19 cellular contexts compared by ENCODE assay signal in genomic region chrX:100802843-100803242, GRCh38. TPM values are rescaled to one million over a fixed set of nuclear protein-coding genes. Genes with fewer than 3 reads are reported as not detected.
A peak's percentile ranks its signal among the peaks of the same experiment; 100 is the strongest.
DNase-seq lines count a peak whose midpoint lies in the region; ATAC-seq, FAIRE-seq and TF ChIP-seq lines count a peak whose summit lies in the region.
"Had no signal": no experiment of that assay in that cellular context is flagged by ENCODE, and none has a peak within 500 bp of the region (broad histone marks: within the 10 kb centered on the region; RNA-seq: fewer than 3 reads in every experiment).

No MANE protein-coding gene starts in this region.

- H3K4me3 Mint-ChIP-seq in stimulated activated naive B cell treated with anti-CD40 and anti-IgM and Interleukin-4, amounts not matched to agents 10 μg/mL and 1 μg/mL and 100 μg/mL, for 72 hours: no peak overlapping the region
- H3K4me3 Mint-ChIP-seq: CD4-positive, alpha-beta T cell; HFFc6 had no signal

- H3K27me3 ChIP-seq in bronchial epithelial cell (ENCODE audit: control insufficient read depth, insufficient read depth, low read length): no peaks in the 10 kb centered on the region
- no peaks in the 10 kb centered on the region for H3K27me3 ChIP-seq in upper lobe of right lung

- H3K4me3 ChIP-seq in bronchial epithelial cell (ENCODE audit: low read depth, low read length): no peak overlapping the region
- no peak overlapping the region for H3K4me3 ChIP-seq in mucosa of descending colon
- H3K4me3 ChIP-seq in upper lobe of right lung: no peak overlapping the region

- H3K4me1 Mint-ChIP-seq in stimulated activated naive B cell treated with anti-CD40 and anti-IgM and Interleukin-4, amounts not matched to agents 10 μg/mL and 1 μg/mL and 100 μg/mL, for 72 hours: no peaks in the 10 kb centered on the region

- H3K9me3 Mint-ChIP-seq in stimulated activated naive B cell treated with anti-CD40 and anti-IgM and Interleukin-4, amounts not matched to agents 10 μg/mL and 1 μg/mL and 100 μg/mL, for 72 hours: peaks cover 4 to 7% of the 10 kb centered on the region in 2 donors
- H3K9me3 Mint-ChIP-seq: CD4-positive, alpha-beta T cell; HFFc6 had no signal

- no peak overlapping the region for H3K27ac ChIP-seq in upper lobe of right lung
- H3K27ac ChIP-seq: C4-2B had no signal

- intact Hi-C loops in mucosa of descending colon (cut with DNase I, micrococcal nuclease) (no loop called here), upper lobe of right lung (cut with DNase I) (no loop called here)

- TF ChIP-seq CTCF in D721Med (IDR thresholded peaks at IDR 0.05; ENCODE audit: insufficient read depth, missing control alignments) (no peak), bronchial epithelial cell (IDR thresholded peaks at IDR 0.05; ENCODE audit: insufficient read depth, low read length, severe bottlenecking) (no peak), mucosa of descending colon (IDR thresholded peaks at IDR 0.05) (no peak), upper lobe of right lung (IDR thresholded peaks at IDR 0.05) (no peak)

- peak; percentile 55 for FAIRE-seq in D721Med (lab: Jason Lieb, UNC)
- peak; percentile 76 for FAIRE-seq in bronchial epithelial cell (lab: Jason Lieb, UNC)
- FAIRE-seq: HTR-8/SVneo had no signal

- DNase-seq in D721Med (ENCODE audit: insufficient read length, low spot score) (no peak), bronchial epithelial cell (ENCODE audit: low read depth) (no peak), mucosa of descending colon (peak in 1 of 3 donors; percentile 43), upper lobe of right lung (no peak)
- no peak for DNase-seq in stimulated activated CD4-positive, alpha-beta T cell treated with anti-CD3 and anti-CD28 coated beads, Interleukin-2, amount 100 ng/mL, for 24 hours
- no peak for DNase-seq in stimulated activated naive B cell treated with anti-CD40 and anti-IgM and Interleukin-4, amounts not matched to agents 10 μg/mL and 1 μg/mL and 100 μg/mL, for 72 hours
- DNase-seq: ACHN; Caco-2; CD4-positive, alpha-beta T cell; DMS153; DMS79; GF-D8; GOT3; H7; HFFc6; IMR-90 had no signal

- H3K36me3 ChIP-seq in bronchial epithelial cell (ENCODE audit: control insufficient read depth, insufficient read depth, low read length) (no peaks in the 10 kb centered on the region), mucosa of descending colon (ENCODE audit: low read depth) (no peaks in the 10 kb centered on the region), upper lobe of right lung (no peaks in the 10 kb centered on the region)

- ATAC-seq in mucosa of descending colon (peak; percentile 85), upper lobe of right lung (no peak)
- no peak for ATAC-seq in stimulated activated naive B cell treated with anti-CD40 and anti-IgM and Interleukin-4, amounts not matched to agents 10 μg/mL and 1 μg/mL and 100 μg/mL, for 72 hours (replicated peaks)
- ATAC-seq: HCT116 had no signal

- peaks cover 9 to 27% of the 10 kb centered on the region in 2 donors for H3K27me3 Mint-ChIP-seq in stimulated activated naive B cell treated with anti-CD40 and anti-IgM and Interleukin-4, amounts not matched to agents 10 μg/mL and 1 μg/mL and 100 μg/mL, for 72 hours
- H3K27me3 Mint-ChIP-seq: CD4-positive, alpha-beta T cell had no signal

- no peaks in the 10 kb centered on the region for H3K4me1 ChIP-seq in mucosa of descending colon (ENCODE audit: low read depth)
- no peaks in the 10 kb centered on the region for H3K4me1 ChIP-seq in upper lobe of right lung
- H3K4me1 ChIP-seq: Caco-2 had no signal

- H3K36me3 Mint-ChIP-seq in stimulated activated naive B cell treated with anti-CD40 and anti-IgM and Interleukin-4, amounts not matched to agents 10 μg/mL and 1 μg/mL and 100 μg/mL, for 72 hours: no peaks in the 10 kb centered on the region

- H3K9me3 ChIP-seq in mucosa of descending colon: no peaks in the 10 kb centered on the region
- no peaks in the 10 kb centered on the region for H3K9me3 ChIP-seq in upper lobe of right lung
- H3K9me3 ChIP-seq: Caco-2 had no signal

- no peak overlapping the region for H3K27ac Mint-ChIP-seq in stimulated activated naive B cell treated with anti-CD40 and anti-IgM and Interleukin-4, amounts not matched to agents 10 μg/mL and 1 μg/mL and 100 μg/mL, for 72 hours
- H3K27ac Mint-ChIP-seq: CD4-positive, alpha-beta T cell; HFFc6 had no signal

RNA-seq across cellular contexts. Expression of gene CSTF2, which starts 17.3 kb away (rescaled TPM):
- total RNA-seq in bronchial epithelial cell (12.1 and 19.2 TPM in 2 replicates), mucosa of descending colon (10 to 100 TPM; 16.7 to 24.0 (median 23.9) TPM), upper lobe of right lung (12.2 TPM)
